Comparison of ENCODE assay signal across 8 cellular contexts in genomic region chr6:116100419-116101297, GRCh38. TPM values are rescaled to one million over a fixed set of nuclear protein-coding genes. Genes with fewer than 3 reads are reported as not detected.
A peak's percentile ranks its signal among the peaks of the same experiment; 100 is the strongest.
DNase-seq lines count a peak whose midpoint lies in the region; ATAC-seq and TF ChIP-seq lines count a peak whose summit lies in the region.

NT5DC1 (plus strand) TSS chr6:116100853; CDS start chr6:116100931, 78 bp downstream.

- peaks cover 20% of the 10 kb centered on the region for H3K36me3 Mint-ChIP-seq in HFFc6 (ENCODE audit: low read depth)
- peaks cover 2% of the 10 kb centered on the region for H3K36me3 Mint-ChIP-seq in activated naive CD8-positive, alpha-beta T cell treated with anti-CD3 and anti-CD28 coated beads, Interleukin-2, amount 10 ng/mL, durations not matched to agents 7 days and 5 days

- peaks cover 13% of the 10 kb centered on the region for H3K9me3 Mint-ChIP-seq in HFFc6
- peaks cover 3% of the 10 kb centered on the region for H3K9me3 Mint-ChIP-seq in activated naive CD8-positive, alpha-beta T cell treated with anti-CD3 and anti-CD28 coated beads, Interleukin-2, amount 10 ng/mL, durations not matched to agents 7 days and 5 days

- H3K4me3 ChIP-seq in GM12865 (ENCODE audit: low read depth, low read length) (peak within 1 kb of the TSS; percentile 49), SU-DHL-6 (ENCODE audit: insufficient read depth, low read length, poor library complexity, severe bottlenecking) (peak within 1 kb of the TSS; percentile 63), upper lobe of right lung (peak within 1 kb of the TSS; percentile 78)

- peak within 1 kb of the TSS; percentile 93 for H3K4me2 ChIP-seq in SU-DHL-6 (ENCODE audit: low read depth, low read length, poor library complexity, severe bottlenecking)

- peak; percentile 94 for DNase-seq in GM12865 (ENCODE audit: low read depth)
- peak; percentile 51 for DNase-seq in HFFc6
- DNase-seq in MV-4-11 (lab: John Stamatoyannopoulos, UW) = peak; percentile 41
- peak; percentile 91 for DNase-seq in activated naive CD8-positive, alpha-beta T cell treated with anti-CD3 and anti-CD28 coated beads, Interleukin-2, amount 10 ng/mL, durations not matched to agents 7 days and 5 days
- peak; percentile 92 for DNase-seq in cardiac septum (ENCODE audit: low spot score)
- peak; percentile 67 to 97 (median 81) for DNase-seq in posterior cingulate gyrus
- DNase-seq in upper lobe of right lung = peak; percentile 95

- H2AFZ ChIP-seq in SU-DHL-6 (ENCODE audit: low read depth, low read length, severe bottlenecking) = peak within 1 kb of the TSS; percentile 96

- H3K36me3 ChIP-seq in SU-DHL-6 (ENCODE audit: low read length) (no peaks in the 10 kb centered on the region), upper lobe of right lung (no peaks in the 10 kb centered on the region)

- H4K20me1 ChIP-seq in SU-DHL-6 (ENCODE audit: low read depth, low read length) = 0 out of 2 replicates have a peak, but pooled peaks cover 5% of the 10 kb centered on the region

- intact Hi-C loops in cardiac septum (cut with DNase I) (loop anchor here (2.0 kb wide), 1 partner anchor 90 kb away; no protein-coding TSS in a partner anchor), posterior cingulate gyrus (cut with DNase I) (loop anchor here (5.0 kb wide), 1 partner anchor 128 kb away; no protein-coding TSS in a partner anchor), upper lobe of right lung (cut with DNase I) (no loop called here)

- ATAC-seq in activated naive CD8-positive, alpha-beta T cell treated with anti-CD3 and anti-CD28 coated beads, Interleukin-2, amount 10 ng/mL, durations not matched to agents 7 days and 5 days (ENCODE audit: low read depth) = peak; percentile 93
- peak; percentile 98 for ATAC-seq in upper lobe of right lung

- H3K9ac ChIP-seq in SU-DHL-6 (ENCODE audit: low read length) = peak within 1 kb of the TSS; percentile 72

- H3K4me1 Mint-ChIP-seq in HFFc6 (ENCODE audit: low read depth) = peaks cover 52% of the 10 kb centered on the region
- peaks cover 31% of the 10 kb centered on the region for H3K4me1 Mint-ChIP-seq in activated naive CD8-positive, alpha-beta T cell treated with anti-CD3 and anti-CD28 coated beads, Interleukin-2, amount 10 ng/mL, durations not matched to agents 7 days and 5 days

- H3F3A ChIP-seq in SU-DHL-6 (ENCODE audit: insufficient read depth) = 0 out of 2 replicates have a peak, but pooled peaks cover 8% of the 10 kb centered on the region

- H3K4me3 Mint-ChIP-seq in HFFc6 = peak within 1 kb of the TSS; percentile 93
- H3K4me3 Mint-ChIP-seq in activated naive CD8-positive, alpha-beta T cell treated with anti-CD3 and anti-CD28 coated beads, Interleukin-2, amount 10 ng/mL, durations not matched to agents 7 days and 5 days = peak within 1 kb of the TSS; percentile 94

- H3K9me3 ChIP-seq in SU-DHL-6 (ENCODE audit: insufficient read depth, low read length) = peaks cover 9% of the 10 kb centered on the region; the same call in 1 of the 2 replicates
- H3K9me3 ChIP-seq in upper lobe of right lung = no peaks in the 10 kb centered on the region

- POLR2A ChIA-PET in activated naive CD8-positive, alpha-beta T cell treated with anti-CD3 and anti-CD28 coated beads, Interleukin-2, amount 10 ng/mL, durations not matched to agents 7 days and 5 days (lab: Charles Lee) = interaction anchor here (0.6 to 2.0 kb wide), 7 partner anchors 8 to 471 kb away, joined by 3 to 10 read pairs (median 4); partner anchors contain the start of genes RWDD1, TSPYL1 and TSPYL4

- H3K27ac ChIP-seq in SU-DHL-6 (ENCODE audit: low read depth, low read length) (peak within 1 kb of the TSS; percentile 60), upper lobe of right lung (peak within 1 kb of the TSS; percentile 97)

- peak within 1 kb of the TSS; percentile 83 for H3K27ac Mint-ChIP-seq in HFFc6
- H3K27ac Mint-ChIP-seq in activated naive CD8-positive, alpha-beta T cell treated with anti-CD3 and anti-CD28 coated beads, Interleukin-2, amount 10 ng/mL, durations not matched to agents 7 days and 5 days = peak within 1 kb of the TSS; percentile 87

- H3K9me2 ChIP-seq in SU-DHL-6 (replicated peaks; ENCODE audit: insufficient read depth, low read length) = no peaks in the 10 kb centered on the region

- peaks cover 27% of the 10 kb centered on the region for H3K4me1 ChIP-seq in upper lobe of right lung

- H3K27me3 ChIP-seq in SU-DHL-6 (ENCODE audit: low read length) (no peaks in the 10 kb centered on the region), upper lobe of right lung (no peaks in the 10 kb centered on the region)

- no peaks in the 10 kb centered on the region for H3K79me2 ChIP-seq in SU-DHL-6 (ENCODE audit: insufficient read depth, low read length)

- no peaks in the 10 kb centered on the region for H3K27me3 Mint-ChIP-seq in HFFc6 (ENCODE audit: insufficient read depth)
- H3K27me3 Mint-ChIP-seq in activated naive CD8-positive, alpha-beta T cell treated with anti-CD3 and anti-CD28 coated beads, Interleukin-2, amount 10 ng/mL, durations not matched to agents 7 days and 5 days = no peaks in the 10 kb centered on the region

- TF ChIP-seq CTCF in GM12865 (IDR thresholded peaks at IDR 0.05; ENCODE audit: insufficient read depth, low read depth, low read length, missing control alignments) (peak; percentile 34), HFFc6 (IDR thresholded peaks at IDR 0.05) (peak; percentile 67), SU-DHL-6 (IDR thresholded peaks at IDR 0.05; ENCODE audit: insufficient read depth, low read length, poor library complexity, severe bottlenecking) (peak; percentile 12), upper lobe of right lung (IDR thresholded peaks at IDR 0.05) (peak; percentile 35)

RNA-seq across cellular contexts. Expression of gene NT5DC1, which starts in this region (rescaled TPM):
- total RNA-seq in HFFc6 (2021; fragmentation: NEBNext Ultra II Directional; extraction: Animal tissue kit (Norgen Biotek cat#: 25700)) = 10 to 100 TPM; 24.8 to 35.3 (median 31.9) TPM
- total RNA-seq in activated naive CD8-positive, alpha-beta T cell treated with anti-CD3 and anti-CD28 coated beads, Interleukin-2, amount 10 ng/mL, durations not matched to agents 7 days and 5 days = 10 to 100 TPM; 31.5 to 36.3 TPM
- 38.8 TPM for total RNA-seq in cardiac septum
- total RNA-seq in upper lobe of right lung = 49.7 TPM

Comparison
In these comparisons a context has a peak if more than half of its experiments do, and no peak if none do; other contexts are left out.
1. Peak in every context shown above with its lines: DNase-seq, ATAC-seq, H3K4me3 ChIP-seq and H3K27ac ChIP-seq.
2. DNase-seq: peak in every context shown above with its lines; median percentile 95 in upper lobe of right lung; 94 in GM12865; 92 in cardiac septum; 91 in activated naive CD8-positive, alpha-beta T cell treated with anti-CD3 and anti-CD28 coated beads, Interleukin-2, amount 10 ng/mL, durations not matched to agents 7 days and 5 days; 81 in posterior cingulate gyrus; 51 in HFFc6; 41 in MV-4-11.
3. CTCF ChIP-seq: peak in every context shown above with its lines; median percentile 67 in HFFc6; 35 in upper lobe of right lung; 34 in GM12865; 12 in SU-DHL-6.